In genomic region chr5:159609359-159609758, GRCh38 we compare ENCODE assay signal across 18 cellular contexts.
"Had no signal": no experiment of that assay in that cellular context is flagged by ENCODE, and none has a peak within 500 bp of the region (broad histone marks: within the 10 kb centered on the region; RNA-seq: fewer than 3 reads in every experiment).

No MANE protein-coding gene starts in this region.

- H3K4me1 ChIP-seq: transverse colon had no signal

- H3K36me3 ChIP-seq: esophagus squamous epithelium, heart left ventricle, pancreas, stomach, thoracic aorta, transverse colon had no signal

- ATAC-seq: heart left ventricle, pancreas, right cardiac atrium had no signal

- H3K9me3 ChIP-seq: esophagus squamous epithelium, pancreas, stomach, thoracic aorta, transverse colon had no signal

- H3K27me3 ChIP-seq: esophagus squamous epithelium, heart left ventricle, pancreas, stomach, transverse colon had no signal

- H3K4me3 ChIP-seq: esophagus squamous epithelium, heart left ventricle, pancreas, stomach, thoracic aorta, transverse colon had no signal

- FAIRE-seq: islet of Langerhans, pancreas, small intestine had no signal

- DNase-seq: esophagus squamous epithelium; foreskin melanocyte; heart left ventricle; hippocampal formation; kidney glomerular epithelial cell; mesendoderm; naive B cell; occipital lobe; pancreas; right cardiac atrium; small intestine; stimulated activated CD4-positive, alpha-beta T cell treated with anti-CD3 and anti-CD28 coated beads, Interleukin-12 subunit alpha, Interleukin-12 subunit beta, amount 100 ng/mL, for 4 hours; stimulated activated naive CD4-positive, alpha-beta T cell; stomach; substantia nigra; transverse colon had no signal

- H3K27ac ChIP-seq: esophagus squamous epithelium, heart left ventricle, pancreas, stomach, thoracic aorta, transverse colon had no signal
